In genomic region chr14:59184396-59184795, GRCh38 we compare ENCODE assay signal across 17 cellular contexts. TPM values are rescaled to one million over a fixed set of nuclear protein-coding genes. Genes with fewer than 3 reads are reported as not detected.
DNase-seq lines count a peak whose midpoint lies in the region; TF ChIP-seq lines count a peak whose summit lies in the region.
"Had no signal": no experiment of that assay in that cellular context is flagged by ENCODE, and none has a peak within 500 bp of the region (broad histone marks: within the 10 kb centered on the region; RNA-seq: fewer than 3 reads in every experiment).

No MANE protein-coding gene starts in this region.

- H3K4me1 ChIP-seq in GM23248 (ENCODE audit: insufficient read depth): 0 out of 2 replicates have a peak, but pooled peaks cover 12% of the 10 kb centered on the region
- peaks cover 30% of the 10 kb centered on the region for H3K4me1 ChIP-seq in suprapubic skin
- H3K4me1 ChIP-seq in spleen: peaks cover 0 to 13% (median 7%) of the 10 kb centered on the region in 6 donors
- H3K4me1 ChIP-seq: Caco-2 had no signal

- no peak overlapping the region for H3K4me3 ChIP-seq in GM23248
- H3K4me3 ChIP-seq in epithelial cell of esophagus (ENCODE audit: low read length): no peak overlapping the region
- no peak overlapping the region for H3K4me3 ChIP-seq in suprapubic skin
- H3K4me3 ChIP-seq in spleen: no peak overlapping the region
- H3K4me3 ChIP-seq: BLaER1, GM23338 had no signal

- in situ Hi-C loops in GM23248 (cut with MboI): no loop called here

- no peak overlapping the region for H3K27ac ChIP-seq in GM23248
- H3K27ac ChIP-seq in VCaP: peak overlapping the region; percentile 96
- peak overlapping the region; percentile 59 for H3K27ac ChIP-seq in suprapubic skin
- no peak overlapping the region for H3K27ac ChIP-seq in spleen
- H3K27ac ChIP-seq: 22Rv1, BLaER1, HL-60 had no signal

- no peaks in the 10 kb centered on the region; the same call in 1 of the 2 replicates for H3F3A ChIP-seq in GM23248 (ENCODE audit: insufficient read depth)

- TF ChIP-seq CTCF in VCaP (conservative IDR thresholded peaks at IDR 0.05) (no peak), epithelial cell of esophagus (IDR thresholded peaks at IDR 0.05; ENCODE audit: insufficient read depth, low read depth, low read length, missing control alignments) (no peak), suprapubic skin (IDR thresholded peaks at IDR 0.05) (no peak), spleen (IDR thresholded peaks at IDR 0.05 in 8 of 11, conservative IDR thresholded peaks at IDR 0.05 in 3 of 11) (no peak)

- H3K9me2 ChIP-seq in GM23248 (ENCODE audit: insufficient read depth): no peaks in the 10 kb centered on the region

- intact Hi-C loops in spleen (cut with DNase I; ENCODE audit: low total_unique reads): no loop called here

- TF ChIP-seq POLR2A in suprapubic skin (IDR thresholded peaks at IDR 0.05) (no peak), spleen (IDR thresholded peaks at IDR 0.05) (no peak)

- H3K9me3 ChIP-seq in GM23248 (ENCODE audit: low read depth) (no peaks in the 10 kb centered on the region), suprapubic skin (no peaks in the 10 kb centered on the region), spleen (no peaks in the 10 kb centered on the region)
- H3K9me3 ChIP-seq: BLaER1, Caco-2 had no signal

- H3K27me3 ChIP-seq in GM23248 (replicated peaks; ENCODE audit: insufficient read depth) (no peaks in the 10 kb centered on the region), suprapubic skin (no peaks in the 10 kb centered on the region), spleen (replicated peaks in 1 of 7) (peaks cover 0 to 6% (median 0%) of the 10 kb centered on the region in 7 donors)

- DNase-seq in GM23248 (peak; percentile 23), epithelial cell of esophagus (ENCODE audit: low read depth) (peak; percentile 51), suprapubic skin (ENCODE audit: low spot score in 2 of 2) (no peak), iPS-NIHi11 (ENCODE audit: low spot score) (no peak), ecto neural progenitor cell (ENCODE audit: low spot score) (no peak), DMS53 treated with DMSO at 0.1 percent for 48 hours (lab: John Stamatoyannopoulos, UW; ENCODE audit: unreplicated experiment) (no peak), spleen (no peak)
- DNase-seq: AML-193; Caco-2; CD8-positive, alpha-beta memory T cell; GF-D8; H7 had no signal

- H3K4me2 ChIP-seq in GM23248 (ENCODE audit: unreplicated experiment): no peak overlapping the region
- H3K4me2 ChIP-seq: BLaER1, GM23338 had no signal

- 0 out of 2 replicates have a peak overlapping the region, but pooled peaks have one; percentile 30 for H2AFZ ChIP-seq in GM23248

- H3K36me3 ChIP-seq in GM23248 (ENCODE audit: low read depth): no peaks in the 10 kb centered on the region
- no peaks in the 10 kb centered on the region for H3K36me3 ChIP-seq in suprapubic skin
- no peaks in the 10 kb centered on the region for H3K36me3 ChIP-seq in spleen
- H3K36me3 ChIP-seq: BLaER1 had no signal

- no peak overlapping the region for H3K9ac ChIP-seq in GM23248
- H3K9ac ChIP-seq: BLaER1 had no signal

- H4K20me1 ChIP-seq in GM23248 (ENCODE audit: insufficient read depth): no peaks in the 10 kb centered on the region

- 65 to 66% methylated on average over 3 of the region's 3 CpGs for WGBS in GM23248 (ENCODE audit: low coverage in 1 of 2, low lambda C conversion rate in 2 of 2, missing lambda C conversion rate in 2 of 2), 2 experiments
- 56% methylated on average over 3 of the region's 3 CpGs for WGBS in suprapubic skin
- WGBS in spleen, 5 donors: 84 to 93% (median 88%) methylated on average over 3 of the region's 3 CpGs

- TF ChIP-seq EP300 in suprapubic skin (IDR thresholded peaks at IDR 0.05): no peak

- H3K79me2 ChIP-seq in GM23248 (ENCODE audit: insufficient read depth): no peaks in the 10 kb centered on the region

RNA-seq across cellular contexts. Expression of gene DAAM1, which starts 4.1 kb away (rescaled TPM):
- total RNA-seq in GM23248 (2014; rRNA removed; shearing (Covaris generic)): 17.5 and 25.3 TPM in 2 replicates
- polyA plus RNA-seq in GM23248 (2016; fragmentation: Nextera tagmentation; extraction: Ambion mirVana): 17.4 and 17.9 TPM in 2 replicates
- 100 to 1,000 TPM; 103 to 196 (median 171) TPM for total RNA-seq in suprapubic skin
- total RNA-seq in spleen: 10 to 100 TPM; 27.1 to 76.1 (median 37.5) TPM
- 10 to 100 TPM in 1 of 3 donors, 1 to 10 TPM in 2; 8.3 to 10.7 (median 9.7) TPM for polyA plus RNA-seq in spleen

Comparison
In these comparisons a context has a peak if more than half of its experiments do, and no peak if none do; other contexts are left out.
1. DNase-seq: peak in GM23248 (single experiment) and epithelial cell of esophagus (single experiment); none in suprapubic skin (0 of 2), iPS-NIHi11 (single experiment), ecto neural progenitor cell (single experiment), DMS53 treated with DMSO at 0.1 percent for 48 hours (single experiment) and spleen (single experiment).
2. H3K27ac ChIP-seq: peak in VCaP (single experiment) and suprapubic skin (single experiment); none in GM23248 (single experiment) and spleen (0 of 8).